Comparison of ENCODE assay signal across 26 cellular contexts in genomic region chr5:146717951-146718350, GRCh38.
"Had no signal": no experiment of that assay in that cellular context is flagged by ENCODE, and none has a peak within 500 bp of the region (broad histone marks: within the 10 kb centered on the region; RNA-seq: fewer than 3 reads in every experiment).

No MANE protein-coding gene starts in this region.

- H3K4me1 Mint-ChIP-seq: activated B cell treated with CpG ODN at 0.5 μM for 24 hours; activated naive CD8-positive, alpha-beta T cell treated with anti-CD3 and anti-CD28 coated beads, Interleukin-2, amount 10 ng/mL, durations not matched to agents 7 days and 5 days; T-cell had no signal

- H3K27me3 ChIP-seq: adrenal gland had no signal

- FAIRE-seq: K562, TTC549 had no signal

- H3K9me3 ChIP-seq: adrenal gland had no signal

- H3K27me3 Mint-ChIP-seq: activated B cell treated with CpG ODN at 0.5 μM for 24 hours; activated CD8-positive, alpha-beta T cell treated with anti-CD3 and anti-CD28 coated beads for 36 hours; activated naive CD8-positive, alpha-beta T cell treated with anti-CD3 and anti-CD28 coated beads, Interleukin-2, amount 10 ng/mL, durations not matched to agents 7 days and 5 days; central memory CD8-positive, alpha-beta T cell had no signal

- H3K27ac ChIP-seq: adrenal gland had no signal

- H3K36me3 Mint-ChIP-seq: activated naive CD8-positive, alpha-beta T cell treated with anti-CD3 and anti-CD28 coated beads, Interleukin-2, amount 10 ng/mL, durations not matched to agents 7 days and 5 days; T-cell had no signal

- H3K9me3 Mint-ChIP-seq: activated B cell treated with CpG ODN at 0.5 μM for 24 hours; activated CD8-positive, alpha-beta T cell treated with anti-CD3 and anti-CD28 coated beads for 36 hours; activated naive CD8-positive, alpha-beta T cell treated with anti-CD3 and anti-CD28 coated beads, Interleukin-2, amount 10 ng/mL, durations not matched to agents 7 days and 5 days; central memory CD8-positive, alpha-beta T cell; T-cell had no signal

- H3K4me3 Mint-ChIP-seq: activated B cell treated with CpG ODN at 0.5 μM for 24 hours; activated CD8-positive, alpha-beta T cell treated with anti-CD3 and anti-CD28 coated beads for 36 hours; activated naive CD8-positive, alpha-beta T cell treated with anti-CD3 and anti-CD28 coated beads, Interleukin-2, amount 10 ng/mL, durations not matched to agents 7 days and 5 days; central memory CD8-positive, alpha-beta T cell; T-cell had no signal

- DNase-seq: activated B cell treated with CpG ODN at 0.5 μM for 24 hours; activated CD4-positive, alpha-beta T cell treated with anti-CD3 and anti-CD28 coated beads, Interleukin-2, amount 50 U/mL, for 1 hour; activated CD8-positive, alpha-beta memory T cell treated with anti-CD3 and anti-CD28 coated beads, Interleukin-2, amount 50 U/mL, for 48 hours; activated CD8-positive, alpha-beta T cell treated with anti-CD3 and anti-CD28 coated beads for 36 hours; activated naive CD4-positive, alpha-beta T cell treated with anti-CD3 and anti-CD28 coated beads, Interleukin-2, amount 50 U/mL, for 16 hours; activated naive CD8-positive, alpha-beta T cell treated with anti-CD3 and anti-CD28 coated beads, Interleukin-2, amount 10 ng/mL, durations not matched to agents 7 days and 5 days; activated T-cell treated with anti-CD3 and anti-CD28 coated beads, Interleukin-2, amount 50 U/mL, for 1 hour; adrenal gland; anterior cingulate cortex; Karpas-422; NCI-H1048; NCI-H146; NCI-H187 treated with DMSO at 0.1 percent for 48 hours; NCI-H2081 treated with DMSO at 0.1 percent for 48 hours; NCI-H524 treated with DMSO at 0.1 percent for 48 hours; NCI-H748 treated with DMSO at 0.1 percent for 48 hours; OCI-M1; RPMI8226; SHP77 treated with DMSO at 0.1 percent for 48 hours; T-cell; T-helper 2 cell; T1000 had no signal

- ATAC-seq: activated CD8-positive, alpha-beta T cell treated with anti-CD3 and anti-CD28 coated beads for 36 hours; K562; Panc1; T-cell had no signal

- H3K27ac Mint-ChIP-seq: activated B cell treated with CpG ODN at 0.5 μM for 24 hours; activated CD8-positive, alpha-beta T cell treated with anti-CD3 and anti-CD28 coated beads for 36 hours; activated naive CD8-positive, alpha-beta T cell treated with anti-CD3 and anti-CD28 coated beads, Interleukin-2, amount 10 ng/mL, durations not matched to agents 7 days and 5 days; T-cell had no signal

- H3K4me3 ChIP-seq: adrenal gland, K562 had no signal

- H3K36me3 ChIP-seq: adrenal gland had no signal
